8 cellular contexts compared by ENCODE assay signal in genomic region chr18:68735498-68736343, GRCh38. TPM values are rescaled to one million over a fixed set of nuclear protein-coding genes. Genes with fewer than 3 reads are reported as not detected.
A peak's percentile ranks its signal among the peaks of the same experiment; 100 is the strongest.
DNase-seq lines count a peak whose midpoint lies in the region; ATAC-seq and TF ChIP-seq lines count a peak whose summit lies in the region.

No MANE protein-coding gene starts in this region.

- H3K27ac Mint-ChIP-seq in chondrocyte (ENCODE audit: unreplicated experiment): no peak overlapping the region
- H3K27ac Mint-ChIP-seq in activated naive CD4-positive, alpha-beta T cell treated with anti-CD3 and anti-CD28 coated beads, Interleukin-2, amount 10 ng/mL, durations not matched to agents 7 days and 5 days: no peak overlapping the region

- H3K4me3 Mint-ChIP-seq in chondrocyte (ENCODE audit: unreplicated experiment): no peak overlapping the region
- H3K4me3 Mint-ChIP-seq in activated naive CD4-positive, alpha-beta T cell treated with anti-CD3 and anti-CD28 coated beads, Interleukin-2, amount 10 ng/mL, durations not matched to agents 7 days and 5 days: no peak overlapping the region

- no peaks in the 10 kb centered on the region for H3K9me3 Mint-ChIP-seq in chondrocyte (ENCODE audit: low read depth)
- no peaks in the 10 kb centered on the region for H3K9me3 Mint-ChIP-seq in activated naive CD4-positive, alpha-beta T cell treated with anti-CD3 and anti-CD28 coated beads, Interleukin-2, amount 10 ng/mL, durations not matched to agents 7 days and 5 days

- peaks cover 18% of the 10 kb centered on the region for H3K4me1 Mint-ChIP-seq in chondrocyte (ENCODE audit: low read depth)
- no peaks in the 10 kb centered on the region for H3K4me1 Mint-ChIP-seq in activated naive CD4-positive, alpha-beta T cell treated with anti-CD3 and anti-CD28 coated beads, Interleukin-2, amount 10 ng/mL, durations not matched to agents 7 days and 5 days

- peak; percentile 89 for TF ChIP-seq CTCF in chondrocyte (IDR thresholded peaks at IDR 0.05)

- CTCF ChIA-PET in activated naive CD4-positive, alpha-beta T cell treated with anti-CD3 and anti-CD28 coated beads, Interleukin-2, amount 10 ng/mL, durations not matched to agents 7 days and 5 days (lab: Charles Lee): no interaction called here

- peak; percentile 86 for ATAC-seq in GM19468 (IDR thresholded peaks at IDR 0.05; ENCODE audit: extremely low read depth, unreplicated experiment)
- ATAC-seq in HG03439 (IDR thresholded peaks at IDR 0.05; ENCODE audit: unreplicated experiment): peak; percentile 87

- DNase-seq in ELR (ENCODE audit: low read depth): peak; percentile 71
- DNase-seq in NCI-H774 (lab: John Stamatoyannopoulos, UW): peak; percentile 6
- DNase-seq in chondrocyte (ENCODE audit: low spot score): no peak
- peak; percentile 66 for DNase-seq in medulla oblongata (ENCODE audit: extremely low spot score)
- DNase-seq in activated CD8-positive, alpha-beta memory T cell treated with anti-CD3 and anti-CD28 coated beads for 24 hours: no peak
- DNase-seq in activated naive CD4-positive, alpha-beta T cell treated with anti-CD3 and anti-CD28 coated beads, Interleukin-2, amount 10 ng/mL, durations not matched to agents 7 days and 5 days: no peak

- no peaks in the 10 kb centered on the region for H3K27me3 Mint-ChIP-seq in chondrocyte (ENCODE audit: low read depth)
- no peaks in the 10 kb centered on the region for H3K27me3 Mint-ChIP-seq in activated naive CD4-positive, alpha-beta T cell treated with anti-CD3 and anti-CD28 coated beads, Interleukin-2, amount 10 ng/mL, durations not matched to agents 7 days and 5 days

- no peaks in the 10 kb centered on the region for H3K36me3 Mint-ChIP-seq in chondrocyte (ENCODE audit: low read depth)
- no peaks in the 10 kb centered on the region for H3K36me3 Mint-ChIP-seq in activated naive CD4-positive, alpha-beta T cell treated with anti-CD3 and anti-CD28 coated beads, Interleukin-2, amount 10 ng/mL, durations not matched to agents 7 days and 5 days

RNA-seq across cellular contexts. Expression of gene TMX3, which starts 20.8 kb away (rescaled TPM):
- 49.6 to 71.2 TPM (median 51.2 TPM) in 3 replicates for total RNA-seq in chondrocyte

Comparison
In these comparisons a context has a peak if more than half of its experiments do, and no peak if none do; other contexts are left out.
1. DNase-seq: peak in ELR (single experiment), NCI-H774 (single experiment) and medulla oblongata (single experiment); none in chondrocyte (single experiment), activated CD8-positive, alpha-beta memory T cell treated with anti-CD3 and anti-CD28 coated beads for 24 hours (single experiment) and activated naive CD4-positive, alpha-beta T cell treated with anti-CD3 and anti-CD28 coated beads, Interleukin-2, amount 10 ng/mL, durations not matched to agents 7 days and 5 days (single experiment).